In the genomic region with DNA sequence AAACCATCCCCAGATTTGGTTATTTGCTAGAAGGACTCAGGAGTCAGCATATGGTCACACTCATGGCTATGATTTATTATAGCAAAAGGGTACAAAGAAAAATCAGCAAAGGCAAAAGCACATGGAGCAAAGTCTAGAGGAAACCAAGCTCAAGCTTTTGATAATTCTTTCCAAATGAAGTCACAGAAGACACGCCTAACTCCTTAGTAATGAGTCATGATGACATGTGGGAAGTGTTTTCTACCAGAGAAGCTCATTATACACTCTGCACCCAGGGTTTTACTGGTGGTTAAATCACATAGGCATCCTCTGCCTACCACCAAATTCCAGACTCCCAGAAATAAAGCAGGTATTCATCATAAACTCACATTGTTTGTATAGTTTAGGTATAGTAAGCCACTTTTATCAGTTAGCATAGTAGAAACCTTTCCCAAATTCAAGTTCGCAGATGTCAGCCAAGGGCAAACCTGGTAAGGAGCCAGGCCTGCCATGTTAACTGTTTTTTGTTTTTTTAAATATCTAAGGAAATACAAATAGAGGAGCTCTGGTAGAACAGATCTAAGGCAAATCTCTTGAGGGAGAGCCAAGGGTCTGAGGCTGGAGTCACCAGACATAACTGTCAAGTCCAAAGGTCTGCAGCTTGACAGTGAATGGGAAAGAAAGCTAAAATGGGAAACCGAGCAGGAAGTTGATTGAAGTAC, we compare ENCODE assay signal across 9 cellular contexts. TPM values are rescaled to one million over a fixed set of nuclear protein-coding genes. Genes with fewer than 3 reads are reported as not detected.
DNase-seq lines count a peak whose midpoint lies in the region; ATAC-seq, FAIRE-seq and TF ChIP-seq lines count a peak whose summit lies in the region.
"Had no signal": no experiment of that assay in that cellular context is flagged by ENCODE, and none has a peak within 500 bp of the region (broad histone marks: within the 10 kb centered on the region; RNA-seq: fewer than 3 reads in every experiment).

No MANE protein-coding gene starts in this region.

- no peak overlapping the region for H3K27ac Mint-ChIP-seq in activated CD8-positive, alpha-beta T cell treated with anti-CD3 and anti-CD28 coated beads, Interleukin-2, amount 10 ng/mL, durations not matched to agents 7 days and 5 days

- no peak for FAIRE-seq in small intestine (lab: Jason Lieb, UNC)

- TF ChIP-seq CTCF in heart left ventricle (IDR thresholded peaks at IDR 0.05): no peak

- H3K27ac ChIP-seq in heart left ventricle (peak overlapping the region in 7 of 12 donors; percentile 21 to 66 (median 51)), small intestine (ENCODE audit: low read depth in 1 of 2, low read length in 1 of 2) (peak overlapping the region; percentile 88 to 93)

- DNase-seq in HCEC 1CT (peak; percentile 97), SW480 (ENCODE audit: low spot score) (peak; percentile 100), heart left ventricle (no peak), small intestine (peak; percentile 96), NCI-H128 (lab: John Stamatoyannopoulos, UW; ENCODE audit: unreplicated experiment) (no peak)
- DNase-seq in activated naive CD4-positive, alpha-beta T cell (lab: John Stamatoyannopoulos, UW): no peak
- no peak for DNase-seq in activated CD8-positive, alpha-beta T cell treated with anti-CD3 and anti-CD28 coated beads, Interleukin-2, amount 10 ng/mL, durations not matched to agents 7 days and 5 days
- DNase-seq: MM.1S had no signal

- H3K36me3 ChIP-seq in heart left ventricle: no peaks in the 10 kb centered on the region
- H3K36me3 ChIP-seq in small intestine (ENCODE audit: control insufficient read depth in 2 of 2, insufficient read depth in 2 of 2, low read length in 2 of 2): no peaks in the 10 kb centered on the region

- CTCF ChIA-PET in activated CD8-positive, alpha-beta T cell treated with anti-CD3 and anti-CD28 coated beads, Interleukin-2, amount 10 ng/mL, durations not matched to agents 7 days and 5 days (lab: Charles Lee): interaction anchor here (1.1 kb wide), 1 partner anchor 384 kb away, joined by 3 read pairs; no protein-coding TSS in a partner anchor

- H3K4me1 Mint-ChIP-seq in activated CD8-positive, alpha-beta T cell treated with anti-CD3 and anti-CD28 coated beads, Interleukin-2, amount 10 ng/mL, durations not matched to agents 7 days and 5 days (ENCODE audit: low read depth): no peaks in the 10 kb centered on the region

- no peaks in the 10 kb centered on the region for H3K27me3 Mint-ChIP-seq in activated CD8-positive, alpha-beta T cell treated with anti-CD3 and anti-CD28 coated beads, Interleukin-2, amount 10 ng/mL, durations not matched to agents 7 days and 5 days (ENCODE audit: low read depth)

- 72 to 83% (median 75%) methylated on average over 3 of the region's 3 CpGs for WGBS in heart left ventricle, 4 donors
- WGBS in small intestine, 3 donors: 18 to 56% (median 35%) methylated on average over 3 of the region's 3 CpGs

- H3K4me3 ChIP-seq in heart left ventricle (no peak overlapping the region), small intestine (ENCODE audit: low read depth in 1 of 2, low read length in 2 of 2) (no peak overlapping the region)

- H3K9me3 ChIP-seq in heart left ventricle: no peaks in the 10 kb centered on the region
- H3K9me3 ChIP-seq in small intestine (ENCODE audit: control insufficient read depth, low read depth): no peaks in the 10 kb centered on the region

- intact Hi-C loops in heart left ventricle (cut with DNase I): no loop called here

- H3K36me3 Mint-ChIP-seq in activated CD8-positive, alpha-beta T cell treated with anti-CD3 and anti-CD28 coated beads, Interleukin-2, amount 10 ng/mL, durations not matched to agents 7 days and 5 days (ENCODE audit: low read depth): no peaks in the 10 kb centered on the region

- H3K9me3 Mint-ChIP-seq in activated CD8-positive, alpha-beta T cell treated with anti-CD3 and anti-CD28 coated beads, Interleukin-2, amount 10 ng/mL, durations not matched to agents 7 days and 5 days (ENCODE audit: insufficient read depth): no peaks in the 10 kb centered on the region

- H3K4me3 Mint-ChIP-seq in activated CD8-positive, alpha-beta T cell treated with anti-CD3 and anti-CD28 coated beads, Interleukin-2, amount 10 ng/mL, durations not matched to agents 7 days and 5 days: no peak overlapping the region

- H3K27me3 ChIP-seq in heart left ventricle (no peaks in the 10 kb centered on the region), small intestine (ENCODE audit: control insufficient read depth in 2 of 2, insufficient read depth in 2 of 2, low read length in 2 of 2) (no peaks in the 10 kb centered on the region)

- TF ChIP-seq POLR2A in heart left ventricle (IDR thresholded peaks at IDR 0.05): no peak

- ATAC-seq in heart left ventricle (peak in 3 of 4 donors; percentile 80 to 92 (median 81)), GM18520 (IDR thresholded peaks at IDR 0.05; ENCODE audit: unreplicated experiment) (no peak)
- ATAC-seq in activated CD8-positive, alpha-beta T cell treated with anti-CD3 and anti-CD28 coated beads, Interleukin-2, amount 10 ng/mL, durations not matched to agents 7 days and 5 days: no peak

- peaks cover 0 to 14% (median 2%) of the 10 kb centered on the region in 12 donors for H3K4me1 ChIP-seq in heart left ventricle
- no peaks in the 10 kb centered on the region for H3K4me1 ChIP-seq in small intestine (ENCODE audit: control insufficient read depth in 2 of 2, insufficient read depth in 1 of 2, low read depth in 1 of 2, low read length in 1 of 2)

- POLR2A ChIA-PET in activated CD8-positive, alpha-beta T cell treated with anti-CD3 and anti-CD28 coated beads, Interleukin-2, amount 10 ng/mL, durations not matched to agents 7 days and 5 days (lab: Charles Lee): no interaction called here

RNA-seq across cellular contexts. Expression of gene HIBADH, which starts 15.4 kb away (rescaled TPM):
- 100 to 1,000 TPM in 1 of 9 donors, 10 to 100 TPM in 8; 48.5 to 107 (median 69.7) TPM for total RNA-seq in heart left ventricle
- 10 to 100 TPM; 34.4 to 34.6 TPM for polyA plus RNA-seq in heart left ventricle
- 10 to 100 TPM; 30.5 to 50.8 (median 44.9) TPM for polyA plus RNA-seq in small intestine
- total RNA-seq in activated CD8-positive, alpha-beta T cell treated with anti-CD3 and anti-CD28 coated beads, Interleukin-2, amount 10 ng/mL, durations not matched to agents 7 days and 5 days: 10 to 100 TPM in 1 of 2 experiments, 1 to 10 TPM in 1; 9.4 to 10.3 TPM

Comparison
In these comparisons a context has a peak if more than half of its experiments do, and no peak if none do; other contexts are left out.
1. DNase-seq: peak in HCEC 1CT (single experiment), SW480 (single experiment) and small intestine (single experiment); none in heart left ventricle (0 of 5), NCI-H128 (single experiment), activated naive CD4-positive, alpha-beta T cell (0 of 4) and activated CD8-positive, alpha-beta T cell treated with anti-CD3 and anti-CD28 coated beads, Interleukin-2, amount 10 ng/mL, durations not matched to agents 7 days and 5 days (single experiment).
2. ATAC-seq: peak in heart left ventricle (3 of 4); none in GM18520 (single experiment) and activated CD8-positive, alpha-beta T cell treated with anti-CD3 and anti-CD28 coated beads, Interleukin-2, amount 10 ng/mL, durations not matched to agents 7 days and 5 days (single experiment).
3. RNA of gene HIBADH, which starts 15.4 kb away (total RNA-seq): 48.5 to 107 TPM in heart left ventricle; 9.4 to 10.3 TPM in activated CD8-positive, alpha-beta T cell treated with anti-CD3 and anti-CD28 coated beads, Interleukin-2, amount 10 ng/mL, durations not matched to agents 7 days and 5 days; every median in the first group is over 4 times any median in the second.